ENCODE assay signal across 15 cellular contexts in genomic region chr1:56638248-56638647, GRCh38. TPM values are rescaled to one million over a fixed set of nuclear protein-coding genes. Genes with fewer than 3 reads are reported as not detected.
A peak's percentile ranks its signal among the peaks of the same experiment; 100 is the strongest.
DNase-seq lines count a peak whose midpoint lies in the region; TF ChIP-seq lines count a peak whose summit lies in the region.
"Had no signal": no experiment of that assay in that cellular context is flagged by ENCODE, and none has a peak within 500 bp of the region (broad histone marks: within the 10 kb centered on the region; RNA-seq: fewer than 3 reads in every experiment).

No MANE protein-coding gene starts in this region.

- H3K36me3 Mint-ChIP-seq in MCF 10A (ENCODE audit: insufficient read depth, unreplicated experiment): no peaks in the 10 kb centered on the region
- H3K36me3 Mint-ChIP-seq: CD4-positive, alpha-beta memory T cell had no signal

- H3K27ac Mint-ChIP-seq in MCF 10A (ENCODE audit: low read depth, unreplicated experiment): no peak overlapping the region
- H3K27ac Mint-ChIP-seq: B cell; CD4-positive, alpha-beta memory T cell; H9; HFFc6 had no signal

- H3K9ac ChIP-seq in colonic mucosa (ENCODE audit: low read depth in 2 of 2, low read length in 2 of 2): no peak overlapping the region

- POLR2A ChIA-PET in MCF 10A (lab: Yijun Ruan, JAX): interaction anchor here (0.6 to 1.3 kb wide), 2 partner anchors 18 to 193 kb away, joined by 3 to 4 read pairs; no protein-coding TSS in a partner anchor

- BruUV-seq in MCF 10A (replicated peaks; lab: Mats Ljungman, UMichigan): no TSS peak

- H3K4me3 ChIP-seq in breast epithelium (no peak overlapping the region), LNCaP clone FGC (ENCODE audit: low read depth, low read length) (no peak overlapping the region), colonic mucosa (no peak overlapping the region)

- no peaks in the 10 kb centered on the region for H3K27me3 Mint-ChIP-seq in MCF 10A (ENCODE audit: insufficient read depth, unreplicated experiment)

- no peak overlapping the region for H3K4me3 Mint-ChIP-seq in MCF 10A (ENCODE audit: unreplicated experiment)
- H3K4me3 Mint-ChIP-seq: B cell; CD4-positive, alpha-beta memory T cell; H9; HFFc6 had no signal

- intact Hi-C loops in MCF 10A (cut with micrococcal nuclease) (no loop called here), breast epithelium (cut with DNase I; ENCODE audit: low total_unique reads) (no loop called here), colonic mucosa (cut with DNase I) (no loop called here)

- peaks cover 6% of the 10 kb centered on the region for H3K4me1 Mint-ChIP-seq in MCF 10A (ENCODE audit: insufficient read depth, unreplicated experiment)
- H3K4me1 Mint-ChIP-seq: B cell; CD4-positive, alpha-beta memory T cell had no signal

- TF ChIP-seq POLR2A in breast epithelium (IDR thresholded peaks at IDR 0.05): no peak

- no peaks in the 10 kb centered on the region for H3K9me3 ChIP-seq in breast epithelium
- no peaks in the 10 kb centered on the region for H3K9me3 ChIP-seq in colonic mucosa

- DNase-seq in MCF 10A (ENCODE audit: unreplicated experiment): peak; percentile 51
- DNase-seq in breast epithelium (ENCODE audit: low spot score in 2 of 2): no peak
- DNase-seq in LNCaP clone FGC (ENCODE audit: low read depth): peak; percentile 41
- peak; percentile 6 for DNase-seq in NCI-H774 (lab: John Stamatoyannopoulos, UW)
- no peak for DNase-seq in colonic mucosa
- no peak for DNase-seq in NCI-H345 (lab: John Stamatoyannopoulos, UW)
- DNase-seq in KG1 (lab: John Stamatoyannopoulos, UW): no peak
- DNase-seq: C1 segment of cervical spinal cord; CD4-positive, alpha-beta memory T cell; DND-41; GDM1; GOT3; H9; HFFc6 had no signal

- H3K27me3 ChIP-seq in breast epithelium: no peaks in the 10 kb centered on the region
- no peaks in the 10 kb centered on the region for H3K27me3 ChIP-seq in colonic mucosa

- CTCF ChIA-PET in MCF 10A (lab: Yijun Ruan, JAX): interaction anchor here (0.6 kb wide), 1 partner anchor 1490 kb away, joined by 3 read pairs; no protein-coding TSS in a partner anchor

- no peak overlapping the region for H3K27ac ChIP-seq in breast epithelium
- H3K27ac ChIP-seq in colonic mucosa: no peak overlapping the region

- TF ChIP-seq CTCF in MCF 10A (IDR thresholded peaks at IDR 0.05; ENCODE audit: unreplicated experiment) (no peak), breast epithelium (IDR thresholded peaks at IDR 0.05) (no peak), LNCaP clone FGC (IDR thresholded peaks at IDR 0.05; ENCODE audit: control insufficient read depth, extremely low read depth, insufficient read depth) (no peak), colonic mucosa (IDR thresholded peaks at IDR 0.05) (no peak)

- H3K4me1 ChIP-seq in breast epithelium (no peaks in the 10 kb centered on the region), colonic mucosa (no peaks in the 10 kb centered on the region)

- H3K36me3 ChIP-seq in breast epithelium (no peaks in the 10 kb centered on the region), colonic mucosa (no peaks in the 10 kb centered on the region)

- no peaks in the 10 kb centered on the region for H3K9me3 Mint-ChIP-seq in MCF 10A (ENCODE audit: unreplicated experiment)
- H3K9me3 Mint-ChIP-seq: H9, HFFc6 had no signal

RNA-seq across cellular contexts. Expression of gene PRKAA2, which starts 6.9 kb away (rescaled TPM):
- 0.72 and 1.0 TPM in 2 replicates for total RNA-seq in MCF 10A (2022)
- total RNA-seq in breast epithelium: 10 to 100 TPM in 1 of 3 donors, 1 to 10 TPM in 2; 2.4 to 11.8 (median 6.6) TPM
- 1 to 10 TPM; 1.6 to 6.8 TPM for total RNA-seq in colonic mucosa
- total RNA-seq: B cell; CD4-positive, alpha-beta memory T cell had no signal

RNA-seq across cellular contexts. Expression of gene PLPP3, which starts 58.9 kb away (rescaled TPM):
- total RNA-seq in MCF 10A (2022) (0.84 and 1.3 TPM in 2 replicates), breast epithelium (100 to 1,000 TPM; 122 to 275 (median 127) TPM), colonic mucosa (10 to 100 TPM; 18.6 to 33.3 TPM)

Comparison
In these comparisons a context has a peak if more than half of its experiments do, and no peak if none do; other contexts are left out.
1. DNase-seq: peak in MCF 10A (single experiment), LNCaP clone FGC (single experiment) and NCI-H774 (single experiment); none in breast epithelium (0 of 2), colonic mucosa (single experiment), NCI-H345 (single experiment) and KG1 (single experiment).